Comparison of ENCODE assay signal across 1 cellular context in the genomic region with DNA sequence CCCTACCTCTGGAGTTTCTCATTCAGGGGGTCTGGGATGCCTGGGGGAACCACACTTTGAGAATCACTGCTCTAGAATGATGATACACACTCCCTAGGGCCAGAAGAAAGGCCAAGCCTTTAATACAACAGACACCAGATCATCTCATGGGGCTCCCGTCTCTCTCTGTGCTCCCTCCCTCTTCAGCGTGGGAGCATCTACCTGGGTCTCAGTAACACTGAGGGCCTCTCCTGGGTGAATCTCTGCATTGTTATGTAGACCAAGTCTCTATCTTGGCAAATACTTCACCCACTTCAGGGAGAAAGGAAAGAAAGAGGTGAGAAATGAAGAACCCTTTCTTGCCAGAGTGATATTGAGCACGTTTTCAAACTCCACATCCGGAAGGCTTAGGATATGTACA.
TF ChIP-seq lines count a peak whose summit lies in the region.

No MANE protein-coding gene starts in this region.

TF ChIP-seq in GM23338, 12 proteins besides CTCF, POLR2A, EP300 and RAD21 (continued from another document):
- TF ChIP-seq ZNF462 (CRISPR knock-in tag; IDR thresholded peaks at IDR 0.05) (peak; percentile 75), POLR2AphosphoS5 (IDR thresholded peaks at IDR 0.05; ENCODE audit: low read depth) (no peak), JUNB (IDR thresholded peaks at IDR 0.05; ENCODE audit: unreplicated experiment) (no peak)
